In genomic region chr20:47360489-47361267, GRCh38 we compare ENCODE assay signal across 8 cellular contexts. TPM values are rescaled to one million over a fixed set of nuclear protein-coding genes. Genes with fewer than 3 reads are reported as not detected.
DNase-seq lines count a peak whose midpoint lies in the region; ATAC-seq and TF ChIP-seq lines count a peak whose summit lies in the region.

No MANE protein-coding gene starts in this region.

- no peaks in the 10 kb centered on the region for H3K36me3 Mint-ChIP-seq in brain

- H3K27me3 Mint-ChIP-seq in brain: peaks cover 7% of the 10 kb centered on the region

- peak; percentile 59 for DNase-seq in AG09309 (ENCODE audit: low read depth)
- DNase-seq in H7: peak; percentile 82
- DNase-seq in NCI-H526 (lab: John Stamatoyannopoulos, UW): peak; percentile 72 to 92
- peak; percentile 85 for DNase-seq in retina

- no peak overlapping the region for H3K27ac Mint-ChIP-seq in brain

- no peaks in the 10 kb centered on the region for H3K9me3 ChIP-seq in iPS-18c (ENCODE audit: control insufficient read depth, insufficient read depth, low read length)

- peak overlapping the region in 4 of 5 experiments; percentile 56 to 72 (median 66) for H3K4me3 Mint-ChIP-seq in brain

- H3K27me3 ChIP-seq in H7 (ENCODE audit: control insufficient read depth, insufficient read depth, low read length): no peaks in the 10 kb centered on the region

- H3K9me3 Mint-ChIP-seq in brain: peaks cover 0 to 3% (median 0%) of the 10 kb centered on the region in 5 experiments

- no peak overlapping the region for H3K4me3 ChIP-seq in AG09309 (ENCODE audit: control insufficient read depth, low read depth, low read length)
- no peak overlapping the region for H3K4me3 ChIP-seq in H7 (ENCODE audit: insufficient read depth, low read depth, low read length)
- peak overlapping the region; percentile 17 for H3K4me3 ChIP-seq in iPS-18c (ENCODE audit: insufficient read depth, low read depth, low read length)

- H3K4me1 Mint-ChIP-seq in brain: no peaks in the 10 kb centered on the region

- H3K36me3 ChIP-seq in H7 (replicated peaks; ENCODE audit: control insufficient read depth, insufficient read depth, low read length): peaks cover 1% of the 10 kb centered on the region; the same call in 1 of the 2 replicates

- no peak for TF ChIP-seq CTCF in AG09309 (IDR thresholded peaks at IDR 0.05; ENCODE audit: control insufficient read depth, insufficient read depth, low read depth, low read length, missing control alignments)
- TF ChIP-seq CTCF in brain (conservative IDR thresholded peaks at IDR 0.05): no peak

- ATAC-seq in HG03565 (IDR thresholded peaks at IDR 0.05; ENCODE audit: unreplicated experiment) (no peak), HG02970 (IDR thresholded peaks at IDR 0.05; ENCODE audit: low FRiP score, unreplicated experiment) (no peak)

RNA-seq across cellular contexts. Expression of gene ZMYND8, which starts 4.2 kb away (rescaled TPM):
- 28.1 and 36.2 TPM in 2 replicates for total RNA-seq in H7 (2014; rRNA removed; shearing (Covaris generic))
- 29.9 TPM for polyA plus RNA-seq in brain (ENCODE audit: insufficient read depth, low read depth, low replicate concordance)
